Comparison of ENCODE assay signal across 20 cellular contexts in genomic region chr7:145350334-145350733, GRCh38.
A peak's percentile ranks its signal among the peaks of the same experiment; 100 is the strongest.
DNase-seq lines count a peak whose midpoint lies in the region; ATAC-seq, FAIRE-seq and TF ChIP-seq lines count a peak whose summit lies in the region.
"Had no signal": no experiment of that assay in that cellular context is flagged by ENCODE, and none has a peak within 500 bp of the region (broad histone marks: within the 10 kb centered on the region; RNA-seq: fewer than 3 reads in every experiment).

No MANE protein-coding gene starts in this region.

- H4K91ac ChIP-seq in IMR-90 (ENCODE audit: insufficient read depth, low read depth, low read length): no peak overlapping the region

- no peaks in the 10 kb centered on the region for H3F3A ChIP-seq in GM23248 (ENCODE audit: insufficient read depth)

- H3K23ac ChIP-seq in IMR-90 (ENCODE audit: low read depth, low read length): no peak overlapping the region

- no peak overlapping the region for H3K18ac ChIP-seq in IMR-90 (ENCODE audit: low read depth, low read length)

- no TSS peak for BruUV-seq in IMR-90 (replicated peaks; lab: Mats Ljungman, UMichigan)

- FAIRE-seq in A549 (lab: Jason Lieb, UNC): no peak
- FAIRE-seq: A204.1, D721Med, G401.6, GM12891, GM19239 had no signal

- H3K9me2 ChIP-seq in GM23248 (ENCODE audit: insufficient read depth): no peaks in the 10 kb centered on the region

- no peaks in the 10 kb centered on the region for H3K9me3 ChIP-seq in A549
- H3K9me3 ChIP-seq in IMR-90 (ENCODE audit: control insufficient read depth, insufficient read depth, low read length): peaks cover 6% of the 10 kb centered on the region
- peaks cover 5% of the 10 kb centered on the region for H3K9me3 ChIP-seq in GM23248 (ENCODE audit: low read depth)
- H3K9me3 ChIP-seq: Caco-2 had no signal

- no peak overlapping the region for H3K4me2 ChIP-seq in A549
- no peak overlapping the region for H3K4me2 ChIP-seq in IMR-90 (ENCODE audit: low read depth, low read length)
- no peak overlapping the region for H3K4me2 ChIP-seq in GM23248 (ENCODE audit: unreplicated experiment)
- H3K4me2 ChIP-seq: BLaER1 treated with 17β-estradiol and CSF1 and Interleukin-3, amounts not matched to agents 10 nM and 100 nM had no signal

- no peaks in the 10 kb centered on the region for H4K20me1 ChIP-seq in IMR-90 (ENCODE audit: insufficient read depth, low read length)
- H4K20me1 ChIP-seq in GM23248 (ENCODE audit: insufficient read depth): no peaks in the 10 kb centered on the region
- H4K20me1 ChIP-seq: BLaER1 treated with 17β-estradiol and CSF1 and Interleukin-3, amounts not matched to agents 10 nM and 100 nM had no signal

- H2BK15ac ChIP-seq in IMR-90 (ENCODE audit: low read depth, low read length): no peak overlapping the region

- dilution Hi-C loops in IMR-90 (cut with HindIII; ENCODE audit: low sequenced_read_pairs, unreplicated experiment): no loop called here

- no peak overlapping the region for H2AK9ac ChIP-seq in IMR-90 (replicated peaks; ENCODE audit: low read depth, low read length, poor library complexity)

- no peak overlapping the region for H2BK120ac ChIP-seq in IMR-90 (ENCODE audit: low read depth, low read length)

- TF ChIP-seq EP300 in A549 (IDR thresholded peaks at IDR 0.05): no peak

- H3K14ac ChIP-seq in IMR-90 (replicated peaks; ENCODE audit: low read depth, low read length): no peak overlapping the region

- H3K27me3 ChIP-seq in IMR-90 (ENCODE audit: control insufficient read depth, insufficient read depth, low read length): no peaks in the 10 kb centered on the region
- no peaks in the 10 kb centered on the region for H3K27me3 ChIP-seq in GM23248 (replicated peaks; ENCODE audit: insufficient read depth)
- H3K27me3 ChIP-seq: BLaER1 treated with 17β-estradiol and CSF1 and Interleukin-3, amounts not matched to agents 10 nM and 100 nM had no signal

- H3K9ac ChIP-seq in IMR-90 (ENCODE audit: low read depth, low read length) (no peak overlapping the region), GM23248 (no peak overlapping the region)
- H3K9ac ChIP-seq: BLaER1 treated with 17β-estradiol and CSF1 and Interleukin-3, amounts not matched to agents 10 nM and 100 nM had no signal

- H2AK5ac ChIP-seq in IMR-90 (ENCODE audit: low read depth, low read length): no peak overlapping the region

- H3K27ac ChIP-seq in A549 (no peak overlapping the region), IMR-90 (ENCODE audit: insufficient read depth, low read length) (no peak overlapping the region), GM23248 (no peak overlapping the region)
- H3K27ac ChIP-seq: BLaER1 treated with 17β-estradiol and CSF1 and Interleukin-3, amounts not matched to agents 10 nM and 100 nM; C4-2B had no signal

- in situ Hi-C loops in IMR-90 (cut with MboI; ENCODE audit: low sequenced_read_pairs) (no loop called here), GM23248 (cut with MboI) (no loop called here)

- WGBS in A549 (ENCODE audit: missing lambda C conversion rate): 2% methylated on average over 3 of the region's 3 CpGs
- no CpG with 5 or more reads among the region's 3 CpGs for WGBS in IMR-90 (ENCODE audit: extremely low coverage in 2 of 2, insufficient read length in 1 of 2), 2 experiments
- WGBS in GM23248 (ENCODE audit: low coverage in 1 of 2, low lambda C conversion rate in 2 of 2, missing lambda C conversion rate in 2 of 2), 2 experiments: 1 to 5% methylated on average over 3 of the region's 3 CpGs

- no peak for TF ChIP-seq POLR2A in A549 (IDR thresholded peaks at IDR 0.05; ENCODE audit: low read length)
- TF ChIP-seq POLR2A in IMR-90 (IDR thresholded peaks at IDR 0.05; ENCODE audit: low read depth, low read length): no peak

- POLR2A ChIA-PET in A549 (lab: Yijun Ruan, JAX) (no interaction called here), IMR-90 (lab: Charles Lee; ENCODE audit: unreplicated experiment) (no interaction called here)

- H4K8ac ChIP-seq in IMR-90 (ENCODE audit: low read depth in 2 of 2, low read length in 2 of 2): no peak overlapping the region

- no peak overlapping the region for H2BK5ac ChIP-seq in IMR-90 (ENCODE audit: low read depth, low read length, poor library complexity, severe bottlenecking)

- ATAC-seq in A549: no peak
- no peak for ATAC-seq in IMR-90 (ENCODE audit: low read depth)
- ATAC-seq in HG02763 (IDR thresholded peaks at IDR 0.05; ENCODE audit: unreplicated experiment): no peak
- ATAC-seq: CD8-positive, alpha-beta T cell had no signal

- H2BK20ac ChIP-seq in IMR-90 (ENCODE audit: low read depth, low read length): no peak overlapping the region

- no peak overlapping the region for H4K5ac ChIP-seq in IMR-90 (ENCODE audit: low read depth, low read length)

- TF ChIP-seq CTCF in A549 (IDR thresholded peaks at IDR 0.05) (no peak), IMR-90 (conservative IDR thresholded peaks at IDR 0.05; ENCODE audit: low read depth, low read length) (no peak)

- no peak overlapping the region for H3K4ac ChIP-seq in IMR-90 (ENCODE audit: low read depth, low read length)

- no peaks in the 10 kb centered on the region for H3K79me2 ChIP-seq in GM23248 (ENCODE audit: insufficient read depth)

- H3K36me3 ChIP-seq in IMR-90 (ENCODE audit: control insufficient read depth, insufficient read depth, low read length) (no peaks in the 10 kb centered on the region), GM23248 (ENCODE audit: low read depth) (no peaks in the 10 kb centered on the region)
- H3K36me3 ChIP-seq: BLaER1 treated with 17β-estradiol and CSF1 and Interleukin-3, amounts not matched to agents 10 nM and 100 nM had no signal

- H3K4me3 ChIP-seq in A549: no peak overlapping the region
- H3K4me3 ChIP-seq in IMR-90 (ENCODE audit: insufficient read depth, low read depth, low read length): no peak overlapping the region
- no peak overlapping the region for H3K4me3 ChIP-seq in GM23248
- H3K4me3 ChIP-seq: BLaER1 treated with 17β-estradiol and CSF1 and Interleukin-3, amounts not matched to agents 10 nM and 100 nM had no signal

- TF ChIP-seq RAD21 in A549 (conservative IDR thresholded peaks at IDR 0.05 in 1 of 2, IDR thresholded peaks at IDR 0.05 in 1 of 2) (no peak), IMR-90 (IDR thresholded peaks at IDR 0.05; ENCODE audit: low read length) (no peak)

- H3K9me1 ChIP-seq in IMR-90 (ENCODE audit: insufficient read depth, low read length): no peaks in the 10 kb centered on the region

- H3K79me1 ChIP-seq in IMR-90 (ENCODE audit: low read depth in 1 of 2, low read length in 2 of 2): no peaks in the 10 kb centered on the region

- CTCF ChIA-PET in A549 (lab: Yijun Ruan, JAX) (no interaction called here), IMR-90 (lab: Yijun Ruan, JAX) (no interaction called here)

- intact Hi-C loops in IMR-90 (cut with micrococcal nuclease): no loop called here

- no peak overlapping the region for H3K56ac ChIP-seq in IMR-90 (ENCODE audit: extremely low read depth, insufficient read depth, low read length)

- H2AFZ ChIP-seq in IMR-90 (replicated peaks; ENCODE audit: low read length, poor library complexity): no peak overlapping the region
- H2AFZ ChIP-seq in GM23248: no peak overlapping the region

- DNase-seq in A549 (ENCODE audit: low read depth in 1 of 2, low spot score in 1 of 2) (no peak), IMR-90 (no peak), fibroblast of gingiva (ENCODE audit: low read depth) (peak; percentile 3), GM23248 (no peak)
- DNase-seq: 8988T; AML-193; Caco-2; Calu3; CD4-positive, alpha-beta T cell; CD8-positive, alpha-beta T cell; DMS79 treated with DMSO at 0.1 percent for 48 hours; GF-D8 had no signal

- H3K4me1 ChIP-seq in A549: no peaks in the 10 kb centered on the region
- no peaks in the 10 kb centered on the region for H3K4me1 ChIP-seq in IMR-90 (ENCODE audit: control insufficient read depth, insufficient read depth, low read length)
- H3K4me1 ChIP-seq in GM23248 (ENCODE audit: insufficient read depth): no peaks in the 10 kb centered on the region
- H3K4me1 ChIP-seq: BLaER1 treated with 17β-estradiol and CSF1 and Interleukin-3, amounts not matched to agents 10 nM and 100 nM; Caco-2 had no signal

TF ChIP-seq in A549, 52 proteins besides CTCF, POLR2A, EP300 and RAD21 (continues in another document):
- no peak for TF ChIP-seq HOXB13 (CRISPR knock-in tag; IDR thresholded peaks at IDR 0.05; ENCODE audit: low read depth)
- TF ChIP-seq HMGXB4 (CRISPR knock-in tag; IDR thresholded peaks at IDR 0.05; ENCODE audit: borderline replicate concordance): no peak

TF ChIP-seq in IMR-90, 13 proteins besides CTCF, POLR2A, EP300 and RAD21:
- TF ChIP-seq MAFK (IDR thresholded peaks at IDR 0.05; ENCODE audit: low read depth, low read length) (peak; percentile 63), SMC3 (IDR thresholded peaks at IDR 0.05; ENCODE audit: low read depth, low read length) (no peak)
